Comparison of ENCODE assay signal across 16 cellular contexts in the genomic region with DNA sequence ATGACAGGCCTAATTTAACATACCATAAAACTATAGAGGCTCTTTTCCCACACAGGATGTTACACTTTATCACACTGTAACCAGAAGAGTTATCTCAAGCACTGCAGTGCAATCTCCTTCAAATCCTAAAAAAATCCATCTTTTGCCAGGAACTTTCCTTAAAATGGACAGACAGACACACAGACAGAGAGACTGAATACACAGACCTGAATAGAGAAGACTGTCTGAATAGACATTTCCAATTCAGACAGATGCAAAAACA. TPM values are rescaled to one million over a fixed set of nuclear protein-coding genes. Genes with fewer than 3 reads are reported as not detected.
DNase-seq lines count a peak whose midpoint lies in the region; ATAC-seq and TF ChIP-seq lines count a peak whose summit lies in the region.
"Had no signal": no experiment of that assay in that cellular context is flagged by ENCODE, and none has a peak within 500 bp of the region (broad histone marks: within the 10 kb centered on the region; RNA-seq: fewer than 3 reads in every experiment).

No MANE protein-coding gene starts in this region.

- H3K27me3 Mint-ChIP-seq in CD14-positive monocyte (ENCODE audit: low read depth in 3 of 3), result no peaks in the 10 kb centered on the region

- POLR2A ChIA-PET in Panc1 (lab: Charles Lee), result interaction anchor here (0.6 kb wide), 1 partner anchor 1849 kb away, joined by 7 read pairs; no protein-coding TSS in a partner anchor

- H3K36me3 Mint-ChIP-seq in CD14-positive monocyte, result peaks cover 13 to 27% of the 10 kb centered on the region in 2 donors

- peaks cover 91% of the 10 kb centered on the region for H3K4me1 Mint-ChIP-seq in CD14-positive monocyte

- CTCF ChIA-PET in Panc1 (lab: Charles Lee), result interaction anchor here (0.8 kb wide), 1 partner anchor 21 kb away, joined by 3 read pairs; no protein-coding TSS in a partner anchor

- intact Hi-C loops in CD14-positive monocyte (cut with micrococcal nuclease) (no loop called here), Panc1 (cut with micrococcal nuclease; ENCODE audit: unreplicated experiment) (loop anchor here (10.0 kb wide), 1 partner anchor 60 kb away; no protein-coding TSS in a partner anchor), esophagus squamous epithelium (cut with DNase I) (no loop called here), psoas muscle (cut with DNase I) (loop anchor here in 1 of 2 donors (5.0 kb wide), 2 partner anchors 53 to 72 kb away; no protein-coding TSS in a partner anchor), Right ventricle myocardium superior (cut with DNase I) (loop anchor here (5.0 to 10.0 kb wide), 3 partner anchors 33 to 77 kb away; no protein-coding TSS in a partner anchor)

- H3K27me3 ChIP-seq in Panc1 (ENCODE audit: control insufficient read depth, insufficient read depth, low read length) (no peaks in the 10 kb centered on the region), esophagus squamous epithelium (no peaks in the 10 kb centered on the region), psoas muscle (ENCODE audit: insufficient read depth in 3 of 3, low read length in 2 of 3) (no peaks in the 10 kb centered on the region)

- H3K4me1 ChIP-seq in Panc1 (ENCODE audit: control insufficient read depth, insufficient read depth, low read length) (peaks cover 65% of the 10 kb centered on the region), esophagus squamous epithelium (peaks cover 22 to 96% (median 59%) of the 10 kb centered on the region in 3 donors), psoas muscle (peaks cover 94% of the 10 kb centered on the region)

- BruUV-seq in Panc1 (replicated peaks; lab: Mats Ljungman, UMichigan), result no TSS peak

- no peaks in the 10 kb centered on the region for H3K36me3 ChIP-seq in Panc1 (ENCODE audit: control insufficient read depth, insufficient read depth, low read length)
- no peaks in the 10 kb centered on the region for H3K36me3 ChIP-seq in esophagus squamous epithelium
- H3K36me3 ChIP-seq in psoas muscle (ENCODE audit: insufficient read depth in 1 of 2, low read depth in 1 of 2), result no peaks in the 10 kb centered on the region

- peak overlapping the region; percentile 94 to 99 (median 98) for H3K27ac Mint-ChIP-seq in CD14-positive monocyte

- TF ChIP-seq CTCF in CD14-positive monocyte (IDR thresholded peaks at IDR 0.05) (no peak), Panc1 (IDR thresholded peaks at IDR 0.05) (no peak), esophagus squamous epithelium (IDR thresholded peaks at IDR 0.05) (no peak), psoas muscle (IDR thresholded peaks at IDR 0.05) (no peak)

- no peak for DNase-seq in CD14-positive monocyte (ENCODE audit: low spot score)
- DNase-seq in Panc1 (ENCODE audit: low read depth, low spot score), result no peak
- DNase-seq in esophagus squamous epithelium (lab: John Stamatoyannopoulos, UW), result no peak
- no peak for DNase-seq in psoas muscle
- no peak for DNase-seq in NCI-H524 treated with DMSO at 0.1 percent for 48 hours (lab: John Stamatoyannopoulos, UW)
- DNase-seq in Right ventricle myocardium superior, result no peak
- DNase-seq: activated CD4-positive, alpha-beta T cell treated with anti-CD3 and anti-CD28 coated beads for 1 hour; activated gamma-delta T cell treated with Interleukin-2 at 50 U/mL for 16 hours; cerebellar nuclear complex; NCI-H1105; NCI-H748 treated with DMSO at 0.1 percent for 48 hours; retina; SIG-M5 had no signal

- no peak for TF ChIP-seq POLR2A in esophagus squamous epithelium (IDR thresholded peaks at IDR 0.05)

- ATAC-seq in Panc1 (no peak), psoas muscle (no peak), HG03175 (IDR thresholded peaks at IDR 0.05; ENCODE audit: unreplicated experiment) (no peak), GM19351 (IDR thresholded peaks at IDR 0.05; ENCODE audit: unreplicated experiment) (no peak), Right ventricle myocardium superior (ENCODE audit: poor library complexity) (no peak)

- H3K4me3 Mint-ChIP-seq in CD14-positive monocyte, result peak overlapping the region in 1 of 2 donors; percentile 65

- H3K4me3 ChIP-seq in Panc1 (ENCODE audit: low read depth in 2 of 2, low read length in 2 of 2), result no peak overlapping the region
- H3K4me3 ChIP-seq in esophagus squamous epithelium, result no peak overlapping the region
- peak overlapping the region; percentile 4 for H3K4me3 ChIP-seq in psoas muscle

- H3K9me3 ChIP-seq in Panc1 (ENCODE audit: control insufficient read depth, insufficient read depth, low read depth, low read length), result no peaks in the 10 kb centered on the region
- H3K9me3 ChIP-seq in esophagus squamous epithelium, result no peaks in the 10 kb centered on the region
- no peaks in the 10 kb centered on the region for H3K9me3 ChIP-seq in psoas muscle

- H3K9me3 Mint-ChIP-seq in CD14-positive monocyte, result no peaks in the 10 kb centered on the region

- H3K27ac ChIP-seq in Panc1 (ENCODE audit: low read length), result peak overlapping the region; percentile 76
- peak overlapping the region in 3 of 4 donors; percentile 47 to 79 (median 75) for H3K27ac ChIP-seq in esophagus squamous epithelium
- peak overlapping the region; percentile 84 for H3K27ac ChIP-seq in psoas muscle
- H3K27ac ChIP-seq: C4-2B had no signal

- in situ Hi-C loops in Panc1 (cut with HindIII; ENCODE audit: low pct_unique_long_range_greater_than_20kb, low sequenced_read_pairs), result no loop called here

RNA-seq across cellular contexts. Expression of gene CORO1C, which starts 6.5 kb away (rescaled TPM):
- 100 to 1,000 TPM; 229 to 285 TPM for polyA plus RNA-seq in CD14-positive monocyte
- total RNA-seq in Panc1 (2021; ENCODE audit: unreplicated experiment), result 165 TPM
- 86.7 TPM for polyA plus RNA-seq in Panc1 (2012; ENCODE audit: insufficient read length)
- 100 to 1,000 TPM in 3 of 4 donors, 10 to 100 TPM in 1; 67.2 to 142 (median 114) TPM for total RNA-seq in esophagus squamous epithelium
- total RNA-seq in psoas muscle, result 10 to 100 TPM; 32.4 to 67.1 (median 59.2) TPM
- polyA plus RNA-seq in psoas muscle, result 10 to 100 TPM; 16.9 to 40.5 (median 19.4) TPM
- total RNA-seq in Right ventricle myocardium superior, result 69.1 TPM

Comparison
In these comparisons a context has a peak if more than half of its experiments do, and no peak if none do; other contexts are left out.
1. intact Hi-C loops: an anchor here in Panc1 (10.0 kb wide) and Right ventricle myocardium superior (5.0 to 10.0 kb wide); none called in CD14-positive monocyte and esophagus squamous epithelium.